Comparison of ENCODE assay signal across 1 cellular context in genomic region chr22:22925795-22926358, GRCh38.
TF ChIP-seq lines count a peak whose summit lies in the region.

No MANE protein-coding gene starts in this region.

TF ChIP-seq in H1, 55 proteins besides CTCF, POLR2A, EP300 and RAD21:
- TF ChIP-seq PHF8 (conservative IDR thresholded peaks at IDR 0.05; ENCODE audit: low read depth, low read length) (no peak), HDAC2 (IDR thresholded peaks at IDR 0.05; ENCODE audit: borderline replicate concordance in 1 of 2, low read depth in 2 of 2, low read length in 2 of 2) (no peak), USF2 (IDR thresholded peaks at IDR 0.05; ENCODE audit: low read length) (no peak), CTBP2 (IDR thresholded peaks at IDR 0.05; ENCODE audit: borderline replicate concordance, insufficient read depth, insufficient read length, low read length) (no peak), KDM5A (IDR thresholded peaks at IDR 0.05; ENCODE audit: low read length) (no peak)
